Comparison of ENCODE assay signal across 8 cellular contexts in genomic region chr1:204578867-204579664, GRCh38.
DNase-seq lines count a peak whose midpoint lies in the region; ATAC-seq and TF ChIP-seq lines count a peak whose summit lies in the region.

No MANE protein-coding gene starts in this region.

- DNase-seq in CD4-positive, alpha-beta memory T cell, result peak in 2 of 5 donors; percentile 14 to 19
- DNase-seq in Peyer's patch (peak in 2 of 3 donors; percentile 58 to 65), fibroblast of pulmonary artery (ENCODE audit: low read depth) (peak; percentile 59), HK-2 (ENCODE audit: unreplicated experiment) (no peak), hippocampal formation (lab: John Stamatoyannopoulos, UW) (no peak)
- DNase-seq in stimulated activated CD4-positive, alpha-beta T cell treated with anti-CD3 and anti-CD28 coated beads, Interleukin-1b, Interleukin-23, amount 100 ng/mL, for 48 hours, result peak; percentile 36

- peak; percentile 61 for ATAC-seq in GM19023 (IDR thresholded peaks at IDR 0.05; ENCODE audit: unreplicated experiment)
- peak; percentile 78 for ATAC-seq in HG03066 (IDR thresholded peaks at IDR 0.05; ENCODE audit: low read depth, unreplicated experiment)

- H3K9me3 Mint-ChIP-seq in CD4-positive, alpha-beta memory T cell, result peaks cover 0 to 1% (median 0%) of the 10 kb centered on the region in 8 donors

- H3K9me3 ChIP-seq in CD4-positive, alpha-beta memory T cell (ENCODE audit: control insufficient read depth in 1 of 2, low read length in 2 of 2), result no peaks in the 10 kb centered on the region
- no peaks in the 10 kb centered on the region for H3K9me3 ChIP-seq in Peyer's patch

- intact Hi-C loops in CD4-positive, alpha-beta memory T cell (cut with micrococcal nuclease), result no loop called here

- H3K4me1 ChIP-seq in CD4-positive, alpha-beta memory T cell (ENCODE audit: insufficient read depth, low read length), result peaks cover 29% of the 10 kb centered on the region
- peaks cover 0 to 8% (median 2%) of the 10 kb centered on the region in 4 donors for H3K4me1 ChIP-seq in Peyer's patch

- POLR2A ChIA-PET in CD4-positive, alpha-beta memory T cell (lab: Charles Lee; ENCODE audit: partially characterized antibody), result interaction anchor here (0.6 to 1.4 kb wide), 4 partner anchors 13 to 63 kb away, joined by 3 to 5 read pairs (median 4); partner anchors contain the start of gene MDM4

- no peak for TF ChIP-seq POLR2A in Peyer's patch (IDR thresholded peaks at IDR 0.05)

- peak overlapping the region; percentile 79 to 94 (median 87) for H3K4me3 Mint-ChIP-seq in CD4-positive, alpha-beta memory T cell

- H3K36me3 Mint-ChIP-seq in CD4-positive, alpha-beta memory T cell, result peaks cover 0 to 5% of the 10 kb centered on the region in 2 donors

- no peaks in the 10 kb centered on the region for H3K36me3 ChIP-seq in CD4-positive, alpha-beta memory T cell (ENCODE audit: insufficient read depth, low read length)
- H3K36me3 ChIP-seq in Peyer's patch, result no peaks in the 10 kb centered on the region

- peaks cover 17 to 37% (median 22%) of the 10 kb centered on the region in 4 donors for H3K4me1 Mint-ChIP-seq in CD4-positive, alpha-beta memory T cell

- TF ChIP-seq CTCF in Peyer's patch (IDR thresholded peaks at IDR 0.05) (no peak), fibroblast of pulmonary artery (IDR thresholded peaks at IDR 0.05; ENCODE audit: low read length, missing control alignments) (no peak)

- peak overlapping the region; percentile 35 to 77 for H3K4me3 ChIP-seq in CD4-positive, alpha-beta memory T cell (ENCODE audit: low read length in 2 of 2)
- H3K4me3 ChIP-seq in Peyer's patch, result peak overlapping the region; percentile 37 to 43 (median 38)
- peak overlapping the region; percentile 21 for H3K4me3 ChIP-seq in fibroblast of pulmonary artery (replicated peaks; ENCODE audit: low read depth, low read length)

- no peaks in the 10 kb centered on the region for H3K27me3 ChIP-seq in CD4-positive, alpha-beta memory T cell (ENCODE audit: insufficient read depth, low read length)
- H3K27me3 ChIP-seq in Peyer's patch, result no peaks in the 10 kb centered on the region

- no peaks in the 10 kb centered on the region for H3K27me3 Mint-ChIP-seq in CD4-positive, alpha-beta memory T cell

- CTCF ChIA-PET in CD4-positive, alpha-beta memory T cell (lab: Charles Lee; ENCODE audit: partially characterized antibody), result interaction anchor here (0.8 to 4.4 kb wide), 6 partner anchors 13 to 228 kb away, joined by 3 to 18 read pairs (median 4); no protein-coding TSS in a partner anchor

- peak overlapping the region; percentile 50 for H3K27ac ChIP-seq in CD4-positive, alpha-beta memory T cell (ENCODE audit: low read depth, low read length)
- peak overlapping the region; percentile 33 to 88 (median 68) for H3K27ac ChIP-seq in Peyer's patch

- H3K27ac Mint-ChIP-seq in CD4-positive, alpha-beta memory T cell, result peak overlapping the region; percentile 86 to 92 (median 92)

Comparison
In these comparisons a context has a peak if more than half of its experiments do, and no peak if none do; other contexts are left out.
1. DNase-seq: peak in Peyer's patch (2 of 3), fibroblast of pulmonary artery (single experiment) and stimulated activated CD4-positive, alpha-beta T cell treated with anti-CD3 and anti-CD28 coated beads, Interleukin-1b, Interleukin-23, amount 100 ng/mL, for 48 hours (single experiment); none in HK-2 (single experiment) and hippocampal formation (0 of 2).
2. Peak in every context shown above with its lines, with median percentiles within 50 percentile points of each other: H3K4me3 ChIP-seq.